1 cellular context compared by ENCODE assay signal in genomic region chr12:65695077-65695865, GRCh38.
TF ChIP-seq lines count a peak whose summit lies in the region.

No MANE protein-coding gene starts in this region.

TF ChIP-seq in K562, 482 proteins besides CTCF, POLR2A, EP300 and RAD21 (continued from another document):
- TF ChIP-seq ZNF165 (CRISPR knock-in tag; IDR thresholded peaks at IDR 0.05; ENCODE audit: borderline replicate concordance) (no peak), SMAD4 (CRISPR knock-in tag; conservative IDR thresholded peaks at IDR 0.05) (peak; percentile 96), HDAC8 (tag; IDR thresholded peaks at IDR 0.05) (no peak), EGR1 (conservative IDR thresholded peaks at IDR 0.05) (no peak), TBL1XR1 (IDR thresholded peaks at IDR 0.05; ENCODE audit: low read length in 2 of 2) (no peak), SAFB2 (IDR thresholded peaks at IDR 0.05; ENCODE audit: borderline replicate concordance, low read depth, low read length, severe bottlenecking) (no peak), FOSL1 (tag; conservative IDR thresholded peaks at IDR 0.05) (peak; percentile 87), MAFG (tag; conservative IDR thresholded peaks at IDR 0.05) (0 out of 2 replicates have a peak, but pooled peaks have one; percentile 14), NCOA1 (IDR thresholded peaks at IDR 0.05; ENCODE audit: low read depth) (no peak), ZSCAN32 (CRISPR knock-in tag; IDR thresholded peaks at IDR 0.05) (no peak), HOXB6 (CRISPR knock-in tag; IDR thresholded peaks at IDR 0.05; ENCODE audit: borderline replicate concordance) (no peak), RFX1 (IDR thresholded peaks at IDR 0.05) (no peak), ASH1L (IDR thresholded peaks at IDR 0.05; ENCODE audit: borderline replicate concordance, low read depth, partially characterized antibody) (no peak), XRCC3 (IDR thresholded peaks at IDR 0.05) (no peak), TEAD1 (CRISPR knock-in tag; IDR thresholded peaks at IDR 0.05) (no peak), MTA3 (IDR thresholded peaks at IDR 0.05; ENCODE audit: borderline replicate concordance) (no peak), MEIS2 (IDR thresholded peaks at IDR 0.05; ENCODE audit: partially characterized antibody) (peak; percentile 56), HSF4 (CRISPR knock-in tag; IDR thresholded peaks at IDR 0.05; ENCODE audit: borderline replicate concordance) (no peak), FOXA3 (CRISPR knock-in tag; conservative IDR thresholded peaks at IDR 0.05 in 1 of 2, IDR thresholded peaks at IDR 0.05 in 1 of 2) (peak in 1 of 2 experiments; percentile 37; a peak in 1 of 4 replicates), SRF (CRISPR knock-in tag; IDR thresholded peaks at IDR 0.05) (no peak), ZNF277 (CRISPR knock-in tag; IDR thresholded peaks at IDR 0.05; ENCODE audit: borderline replicate concordance) (no peak), HMBOX1 (IDR thresholded peaks at IDR 0.05) (0 out of 2 replicates have a peak, but pooled peaks have one; percentile 12), SRSF1 (IDR thresholded peaks at IDR 0.05; ENCODE audit: low read depth, low read length) (no peak)
- TF ChIP-seq, protein P1, sequence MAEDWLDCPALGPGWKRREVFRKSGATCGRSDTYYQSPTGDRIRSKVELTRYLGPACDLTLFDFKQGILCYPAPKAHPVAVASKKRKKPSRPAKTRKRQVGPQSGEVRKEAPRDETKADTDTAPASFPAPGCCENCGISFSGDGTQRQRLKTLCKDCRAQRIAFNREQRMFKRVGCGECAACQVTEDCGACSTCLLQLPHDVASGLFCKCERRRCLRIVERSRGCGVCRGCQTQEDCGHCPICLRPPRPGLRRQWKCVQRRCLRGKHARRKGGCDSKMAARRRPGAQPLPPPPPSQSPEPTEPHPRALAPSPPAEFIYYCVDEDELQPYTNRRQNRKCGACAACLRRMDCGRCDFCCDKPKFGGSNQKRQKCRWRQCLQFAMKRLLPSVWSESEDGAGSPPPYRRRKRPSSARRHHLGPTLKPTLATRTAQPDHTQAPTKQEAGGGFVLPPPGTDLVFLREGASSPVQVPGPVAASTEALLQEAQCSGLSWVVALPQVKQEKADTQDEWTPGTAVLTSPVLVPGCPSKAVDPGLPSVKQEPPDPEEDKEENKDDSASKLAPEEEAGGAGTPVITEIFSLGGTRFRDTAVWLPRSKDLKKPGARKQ (CRISPR knock-in tag; IDR thresholded peaks at IDR 0.05): no peak
- TF ChIP-seq, protein P2, sequence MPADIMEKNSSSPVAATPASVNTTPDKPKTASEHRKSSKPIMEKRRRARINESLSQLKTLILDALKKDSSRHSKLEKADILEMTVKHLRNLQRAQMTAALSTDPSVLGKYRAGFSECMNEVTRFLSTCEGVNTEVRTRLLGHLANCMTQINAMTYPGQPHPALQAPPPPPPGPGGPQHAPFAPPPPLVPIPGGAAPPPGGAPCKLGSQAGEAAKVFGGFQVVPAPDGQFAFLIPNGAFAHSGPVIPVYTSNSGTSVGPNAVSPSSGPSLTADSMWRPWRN (IDR thresholded peaks at IDR 0.05; ENCODE audit: low read depth): no peak
